In genomic region chr5:115544371-115545064, GRCh38 we compare ENCODE assay signal across 1 cellular context.
TF ChIP-seq lines count a peak whose summit lies in the region.

TSS of gene FEM1C (minus strand) at chr5:115544775. CDS start at chr5:115543493, 1,282 bp downstream.

TF ChIP-seq in K562, 482 proteins besides CTCF, POLR2A, EP300 and RAD21 (continued from another document):
- TF ChIP-seq SNIP1 (IDR thresholded peaks at IDR 0.05; ENCODE audit: low read depth): no peak
- TF ChIP-seq CREM (IDR thresholded peaks at IDR 0.05; ENCODE audit: low read depth): peak; percentile 90
- peak; percentile 82 for TF ChIP-seq SP1 (CRISPR knock-in tag; IDR thresholded peaks at IDR 0.05)
- TF ChIP-seq NFRKB (IDR thresholded peaks at IDR 0.05; ENCODE audit: low read depth): 0 out of 2 replicates have a peak, but pooled peaks have one; percentile 22
- TF ChIP-seq KDM5B (IDR thresholded peaks at IDR 0.05; ENCODE audit: insufficient replicate concordance, low read depth, low read length): peak; percentile 82
